Comparison of ENCODE assay signal across 15 cellular contexts in the genomic region with DNA sequence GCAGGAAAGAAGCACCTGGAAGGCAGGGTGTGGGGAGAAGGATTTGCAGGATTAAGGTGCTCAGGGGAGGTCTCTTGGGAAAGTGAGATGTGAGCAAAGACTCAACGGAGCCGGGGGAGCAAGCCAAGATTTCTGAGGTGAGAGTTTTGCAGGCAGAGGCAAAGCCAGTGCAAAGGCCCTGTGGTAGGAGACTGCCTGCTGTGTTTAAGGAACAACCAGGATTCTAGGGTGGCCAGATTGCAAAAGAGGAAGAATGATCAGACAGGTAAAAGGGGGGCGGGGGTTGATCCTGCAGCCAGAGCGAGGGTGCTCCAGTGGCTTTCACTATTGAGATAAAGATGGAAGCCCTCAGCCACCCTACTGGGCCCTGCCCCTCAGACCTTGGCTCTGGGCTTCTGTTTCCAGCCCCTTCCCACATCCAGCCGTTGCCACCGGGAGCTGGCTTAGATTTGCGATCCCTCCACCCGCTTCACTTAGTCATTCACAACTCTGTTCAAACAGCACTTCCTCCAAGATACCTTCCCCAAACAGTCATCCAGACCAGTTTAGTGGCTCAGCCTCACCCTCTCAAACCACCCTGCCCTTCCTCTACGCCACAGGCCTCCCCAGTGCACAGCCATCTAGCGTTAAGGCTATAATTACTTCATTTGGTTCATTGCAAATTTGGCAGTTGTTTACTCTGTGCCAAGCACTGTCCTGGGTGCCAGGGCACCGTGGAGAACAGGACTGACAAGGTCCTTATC. TPM values are rescaled to one million over a fixed set of nuclear protein-coding genes. Genes with fewer than 3 reads are reported as not detected.
DNase-seq lines count a peak whose midpoint lies in the region; ATAC-seq and TF ChIP-seq lines count a peak whose summit lies in the region.
"Had no signal": no experiment of that assay in that cellular context is flagged by ENCODE, and none has a peak within 500 bp of the region (broad histone marks: within the 10 kb centered on the region; RNA-seq: fewer than 3 reads in every experiment).

No MANE protein-coding gene starts in this region.

- in situ Hi-C loops in ACHN (cut with HindIII; ENCODE audit: low pct_ligation_motif_present, low pct_unique_long_range_greater_than_20kb, low sequenced_read_pairs) (no loop called here), HAP-1 (cut with MboI; ENCODE audit: low sequenced_read_pairs) (no loop called here)

- H3K9ac ChIP-seq in DND-41 (ENCODE audit: low read depth, low read length), result no peak overlapping the region

- H3K4me1 ChIP-seq in DND-41 (ENCODE audit: insufficient read depth, low read length) (no peaks in the 10 kb centered on the region), HAP-1 (no peaks in the 10 kb centered on the region)
- H3K4me1 ChIP-seq: ascending aorta, SJSA1 had no signal

- H3K79me2 ChIP-seq in DND-41 (ENCODE audit: insufficient read depth, low read length), result peaks cover 49% of the 10 kb centered on the region; the same call in 1 of the 2 replicates

- no peak overlapping the region for H3K4me3 ChIP-seq in DND-41 (ENCODE audit: low read depth in 1 of 2, low read length in 2 of 2)
- no peak overlapping the region for H3K4me3 ChIP-seq in HAP-1
- H3K4me3 ChIP-seq: ascending aorta, SJSA1 had no signal

- H2AFZ ChIP-seq in DND-41 (ENCODE audit: low read depth, low read length), result no peak overlapping the region

- POLR2A ChIA-PET in activated CD4-positive, alpha-beta memory T cell treated with anti-CD3 and anti-CD28 coated beads, Interleukin-2, amount 10 ng/mL, durations not matched to agents 7 days and 5 days (lab: Charles Lee), result no interaction called here

- DNase-seq in AML-193 (lab: John Stamatoyannopoulos, UW), result peak; percentile 29 to 35
- no peak for DNase-seq in DND-41
- DNase-seq in NOMO-1 treated with dmso at 0.1 percent for 144 hours (lab: John Stamatoyannopoulos, UW; ENCODE audit: unreplicated experiment), result peak; percentile 32
- no peak for DNase-seq in ACHN
- no peak for DNase-seq in HAP-1 (ENCODE audit: low spot score in 2 of 2)
- DNase-seq in activated CD4-positive, alpha-beta memory T cell treated with anti-CD3 and anti-CD28 coated beads, Interleukin-2, amount 10 ng/mL, durations not matched to agents 7 days and 5 days, result no peak
- no peak for DNase-seq in stimulated activated CD4-positive, alpha-beta T cell treated with anti-CD3 and anti-CD28 coated beads, Interleukin-2, amount 100 ng/mL, for 48 hours
- DNase-seq: immature natural killer cell; mammary epithelial cell; nephron progenitor cell; NK-92 treated with Interleukin-12 subunit alpha and Interleukin-12 subunit beta, amount 100 ng/mL, for 24 hours; WERI-Rb-1 had no signal

- no peaks in the 10 kb centered on the region for H3K9me3 Mint-ChIP-seq in dendritic cell treated with granulocyte-macrophage colony-stimulating factor and Interleukin-4, amounts not matched to agents 40 ng/mL and 50 ng/mL, for 4 days
- no peaks in the 10 kb centered on the region for H3K9me3 Mint-ChIP-seq in activated CD4-positive, alpha-beta memory T cell treated with anti-CD3 and anti-CD28 coated beads, Interleukin-2, amount 10 ng/mL, durations not matched to agents 7 days and 5 days

- H4K20me1 ChIP-seq in DND-41 (ENCODE audit: insufficient read depth, low read length), result 0 out of 2 replicates have a peak, but pooled peaks cover 4% of the 10 kb centered on the region

- H3K27ac Mint-ChIP-seq in dendritic cell treated with granulocyte-macrophage colony-stimulating factor and Interleukin-4, amounts not matched to agents 40 ng/mL and 50 ng/mL, for 4 days, result peak overlapping the region; percentile 56
- no peak overlapping the region for H3K27ac Mint-ChIP-seq in activated CD4-positive, alpha-beta memory T cell treated with anti-CD3 and anti-CD28 coated beads, Interleukin-2, amount 10 ng/mL, durations not matched to agents 7 days and 5 days
- H3K27ac Mint-ChIP-seq: immature natural killer cell, nephron progenitor cell had no signal

- H3K36me3 ChIP-seq in DND-41 (ENCODE audit: insufficient read depth, low read length) (peaks cover 5% of the 10 kb centered on the region), HAP-1 (replicated peaks) (no peaks in the 10 kb centered on the region; the same call in none of the 2 replicates)
- H3K36me3 ChIP-seq: ascending aorta, SJSA1, WERI-Rb-1 had no signal

- peak overlapping the region; percentile 4 for H3K4me3 Mint-ChIP-seq in dendritic cell treated with granulocyte-macrophage colony-stimulating factor and Interleukin-4, amounts not matched to agents 40 ng/mL and 50 ng/mL, for 4 days
- H3K4me3 Mint-ChIP-seq in activated CD4-positive, alpha-beta memory T cell treated with anti-CD3 and anti-CD28 coated beads, Interleukin-2, amount 10 ng/mL, durations not matched to agents 7 days and 5 days, result no peak overlapping the region
- H3K4me3 Mint-ChIP-seq: nephron progenitor cell had no signal

- no peak for TF ChIP-seq CTCF in DND-41 (IDR thresholded peaks at IDR 0.05; ENCODE audit: borderline replicate concordance, extremely low read depth, low read length, poor library complexity, severe bottlenecking)

- H3K9me3 ChIP-seq in DND-41 (ENCODE audit: insufficient read depth, low read length, severe bottlenecking) (no peaks in the 10 kb centered on the region), HAP-1 (no peaks in the 10 kb centered on the region)
- H3K9me3 ChIP-seq: ascending aorta, SJSA1 had no signal

- H3K4me1 Mint-ChIP-seq in dendritic cell treated with granulocyte-macrophage colony-stimulating factor and Interleukin-4, amounts not matched to agents 40 ng/mL and 50 ng/mL, for 4 days (ENCODE audit: low read depth), result peaks cover 21% of the 10 kb centered on the region
- peaks cover 9% of the 10 kb centered on the region for H3K4me1 Mint-ChIP-seq in activated CD4-positive, alpha-beta memory T cell treated with anti-CD3 and anti-CD28 coated beads, Interleukin-2, amount 10 ng/mL, durations not matched to agents 7 days and 5 days
- H3K4me1 Mint-ChIP-seq: immature natural killer cell had no signal

- no peak overlapping the region for H3K4me2 ChIP-seq in DND-41 (ENCODE audit: insufficient read depth, low read length)

- ATAC-seq in DND-41 (ENCODE audit: insufficient read depth, low read depth), result no peak

- no peaks in the 10 kb centered on the region for H3K36me3 Mint-ChIP-seq in dendritic cell treated with granulocyte-macrophage colony-stimulating factor and Interleukin-4, amounts not matched to agents 40 ng/mL and 50 ng/mL, for 4 days (ENCODE audit: low read depth)
- H3K36me3 Mint-ChIP-seq in activated CD4-positive, alpha-beta memory T cell treated with anti-CD3 and anti-CD28 coated beads, Interleukin-2, amount 10 ng/mL, durations not matched to agents 7 days and 5 days (ENCODE audit: low read depth), result no peaks in the 10 kb centered on the region

- H3K27ac ChIP-seq in DND-41 (ENCODE audit: low read length), result peak overlapping the region; percentile 16; the same call in 1 of the 2 replicates
- H3K27ac ChIP-seq: ascending aorta, SJSA1, WERI-Rb-1 had no signal

- intact Hi-C loops in dendritic cell treated with granulocyte-macrophage colony-stimulating factor and Interleukin-4, amounts not matched to agents 40 ng/mL and 50 ng/mL, for 4 days (cut with micrococcal nuclease), result no loop called here

- H3K27me3 ChIP-seq in DND-41 (ENCODE audit: insufficient read depth, low read length, poor library complexity) (no peaks in the 10 kb centered on the region), HAP-1 (ENCODE audit: low read depth) (no peaks in the 10 kb centered on the region)
- H3K27me3 ChIP-seq: ascending aorta, SJSA1 had no signal

- CTCF ChIA-PET in activated CD4-positive, alpha-beta memory T cell treated with anti-CD3 and anti-CD28 coated beads, Interleukin-2, amount 10 ng/mL, durations not matched to agents 7 days and 5 days (lab: Charles Lee), result no interaction called here

- peaks cover 15% of the 10 kb centered on the region for H3K27me3 Mint-ChIP-seq in dendritic cell treated with granulocyte-macrophage colony-stimulating factor and Interleukin-4, amounts not matched to agents 40 ng/mL and 50 ng/mL, for 4 days
- no peaks in the 10 kb centered on the region for H3K27me3 Mint-ChIP-seq in activated CD4-positive, alpha-beta memory T cell treated with anti-CD3 and anti-CD28 coated beads, Interleukin-2, amount 10 ng/mL, durations not matched to agents 7 days and 5 days

RNA-seq across cellular contexts. Expression of a gene that starts 23.3 kb away (rescaled TPM):
- total RNA-seq in activated CD4-positive, alpha-beta memory T cell treated with anti-CD3 and anti-CD28 coated beads, Interleukin-2, amount 10 ng/mL, durations not matched to agents 7 days and 5 days, result 10 to 100 TPM; 46.6 to 46.8 TPM

Comparison
In these comparisons a context has a peak if more than half of its experiments do, and no peak if none do; other contexts are left out.
1. DNase-seq: peak in AML-193 (2 of 2) and NOMO-1 treated with dmso at 0.1 percent for 144 hours (single experiment); none in DND-41 (single experiment), ACHN (single experiment), HAP-1 (0 of 2), activated CD4-positive, alpha-beta memory T cell treated with anti-CD3 and anti-CD28 coated beads, Interleukin-2, amount 10 ng/mL, durations not matched to agents 7 days and 5 days (single experiment) and stimulated activated CD4-positive, alpha-beta T cell treated with anti-CD3 and anti-CD28 coated beads, Interleukin-2, amount 100 ng/mL, for 48 hours (0 of 2).